16 cellular contexts compared by ENCODE assay signal in genomic region chr2:214995409-214995808, GRCh38.
DNase-seq lines count a peak whose midpoint lies in the region; ATAC-seq and TF ChIP-seq lines count a peak whose summit lies in the region.
"Had no signal": no experiment of that assay in that cellular context is flagged by ENCODE, and none has a peak within 500 bp of the region (broad histone marks: within the 10 kb centered on the region; RNA-seq: fewer than 3 reads in every experiment).

No MANE protein-coding gene starts in this region.

- H3K9me2 ChIP-seq in GM23338 (ENCODE audit: insufficient read depth): no peaks in the 10 kb centered on the region
- no peaks in the 10 kb centered on the region for H3K9me2 ChIP-seq in MM.1S (replicated peaks; ENCODE audit: insufficient read depth, low read length)

- no peak overlapping the region for H3K27ac ChIP-seq in GM23338 (ENCODE audit: low read depth)
- H3K27ac ChIP-seq in MM.1S (ENCODE audit: low read length): no peak overlapping the region
- H3K27ac ChIP-seq: C4-2B, SJSA1 had no signal

- intact Hi-C loops in left colon (cut with DNase I, micrococcal nuclease) (no loop called here), head of caudate nucleus (cut with DNase I) (no loop called here)

- H3K4me1 ChIP-seq in GM23338 (ENCODE audit: insufficient read depth) (no peaks in the 10 kb centered on the region), MM.1S (ENCODE audit: low read length) (no peaks in the 10 kb centered on the region)
- H3K4me1 ChIP-seq: SJSA1 had no signal

- H3K27me3 Mint-ChIP-seq in GM23338 (ENCODE audit: insufficient read depth, low read depth, poor library complexity): no peaks in the 10 kb centered on the region
- H3K27me3 Mint-ChIP-seq: activated CD4-positive, alpha-beta memory T cell treated with anti-CD3 and anti-CD28 coated beads for 36 hours had no signal

- H4K20me1 ChIP-seq in GM23338 (replicated peaks; ENCODE audit: insufficient read depth): no peaks in the 10 kb centered on the region
- H4K20me1 ChIP-seq in MM.1S (ENCODE audit: insufficient read depth, low read length): no peaks in the 10 kb centered on the region

- H3K27ac Mint-ChIP-seq in GM23338: no peak overlapping the region
- H3K27ac Mint-ChIP-seq: activated CD4-positive, alpha-beta memory T cell treated with anti-CD3 and anti-CD28 coated beads for 36 hours had no signal

- H3K4me2 ChIP-seq in GM23338: no peak overlapping the region
- no peak overlapping the region for H3K4me2 ChIP-seq in MM.1S (ENCODE audit: low read depth, low read length)

- H3K4me3 ChIP-seq in GM12865 (ENCODE audit: low read depth, low read length): no peak overlapping the region
- H3K4me3 ChIP-seq in GM23338: no peak overlapping the region
- H3K4me3 ChIP-seq in MM.1S (ENCODE audit: low read length): no peak overlapping the region
- H3K4me3 ChIP-seq: SJSA1 had no signal

- H3K27me3 ChIP-seq in GM23338 (ENCODE audit: insufficient read depth) (no peaks in the 10 kb centered on the region), MM.1S (replicated peaks; ENCODE audit: insufficient read depth, low read length) (no peaks in the 10 kb centered on the region)
- H3K27me3 ChIP-seq: SJSA1 had no signal

- no peaks in the 10 kb centered on the region for H3K36me3 Mint-ChIP-seq in GM23338 (ENCODE audit: low read depth)
- H3K36me3 Mint-ChIP-seq: activated CD4-positive, alpha-beta memory T cell treated with anti-CD3 and anti-CD28 coated beads for 36 hours had no signal

- ATAC-seq in GM19395 (IDR thresholded peaks at IDR 0.05; ENCODE audit: unreplicated experiment) (peak; percentile 52), GM23338 (no peak), HG03196 (IDR thresholded peaks at IDR 0.05; ENCODE audit: unreplicated experiment) (peak; percentile 44), left colon (no peak)

- no peaks in the 10 kb centered on the region for H3K9me3 Mint-ChIP-seq in GM23338
- H3K9me3 Mint-ChIP-seq: activated CD4-positive, alpha-beta memory T cell treated with anti-CD3 and anti-CD28 coated beads for 36 hours; neural crest cell had no signal

- H3K9ac ChIP-seq in MM.1S (ENCODE audit: low read length): no peak overlapping the region

- H3F3A ChIP-seq in GM23338 (replicated peaks; ENCODE audit: low read depth): no peaks in the 10 kb centered on the region
- H3F3A ChIP-seq in MM.1S (ENCODE audit: insufficient read depth, low read length): no peaks in the 10 kb centered on the region

- H3K36me3 ChIP-seq in GM23338 (ENCODE audit: insufficient read depth): no peaks in the 10 kb centered on the region
- H3K36me3 ChIP-seq in MM.1S (replicated peaks; ENCODE audit: insufficient read depth, low read length): no peaks in the 10 kb centered on the region
- H3K36me3 ChIP-seq: SJSA1 had no signal

- no peaks in the 10 kb centered on the region for H3K9me3 ChIP-seq in MM.1S (replicated peaks; ENCODE audit: insufficient read depth, low read length)
- H3K9me3 ChIP-seq: SJSA1 had no signal

- DNase-seq in GM12865 (ENCODE audit: low read depth): peak; percentile 73
- no peak for DNase-seq in GM23338 (ENCODE audit: low spot score)
- DNase-seq in MM.1S: no peak
- DNase-seq in left colon: no peak
- DNase-seq in GM10266 (ENCODE audit: extremely low spot score): no peak
- DNase-seq in head of caudate nucleus: no peak
- DNase-seq: 8988T; activated CD4-positive, alpha-beta memory T cell treated with anti-CD3 and anti-CD28 coated beads for 36 hours; NCI-H1694 treated with DMSO at 0.1 percent for 48 hours; NCI-H510A; stimulated activated CD4-positive, alpha-beta T cell treated with anti-CD3 and anti-CD28 coated beads, Interleukin-1b, Interleukin-23, amount 100 ng/mL, for 48 hours had no signal

- H2AFZ ChIP-seq in GM23338 (0 out of 2 replicates have a peak overlapping the region, but pooled peaks have one; percentile 5), MM.1S (ENCODE audit: low read length) (no peak overlapping the region)

- TF ChIP-seq CTCF in GM12865 (IDR thresholded peaks at IDR 0.05; ENCODE audit: insufficient read depth, low read depth, low read length, missing control alignments) (no peak), GM23338 (conservative IDR thresholded peaks at IDR 0.05; ENCODE audit: low read depth in 2 of 2) (no peak), MM.1S (IDR thresholded peaks at IDR 0.05; ENCODE audit: low read length) (no peak), GM10266 (IDR thresholded peaks at IDR 0.05; ENCODE audit: control insufficient read depth, insufficient read depth, low read depth, missing control alignments) (no peak)

- peaks cover 9% of the 10 kb centered on the region for H3K4me1 Mint-ChIP-seq in GM23338
- H3K4me1 Mint-ChIP-seq: neural crest cell had no signal

- H3K79me2 ChIP-seq in GM23338 (replicated peaks; ENCODE audit: insufficient read depth): no peaks in the 10 kb centered on the region
- H3K79me2 ChIP-seq in MM.1S (ENCODE audit: low read length): no peaks in the 10 kb centered on the region

- no peak overlapping the region for H3K4me3 Mint-ChIP-seq in GM23338
- H3K4me3 Mint-ChIP-seq: activated CD4-positive, alpha-beta memory T cell treated with anti-CD3 and anti-CD28 coated beads for 36 hours; neural crest cell had no signal

TF ChIP-seq in GM23338, 12 proteins besides CTCF, POLR2A, EP300 and RAD21 (continues in another document):
- TF ChIP-seq ZNF462 (CRISPR knock-in tag; IDR thresholded peaks at IDR 0.05): no peak

Comparison
In these comparisons a context has a peak if more than half of its experiments do, and no peak if none do; other contexts are left out.
1. ATAC-seq: peak in GM19395 (single experiment) and HG03196 (single experiment); none in GM23338 (single experiment) and left colon (single experiment).